ENCODE assay signal across 1 cellular context in genomic region chr3:65593780-65594752, GRCh38.
TF ChIP-seq lines count a peak whose summit lies in the region.

No MANE protein-coding gene starts in this region.

TF ChIP-seq in WTC11, 78 proteins besides CTCF, POLR2A, EP300 and RAD21 (continued from another document):
- TF ChIP-seq SMAD4 (CRISPR knock-in tag; IDR thresholded peaks at IDR 0.05), result no peak
- TF ChIP-seq ETV6 (CRISPR knock-in tag; IDR thresholded peaks at IDR 0.05), result no peak
- TF ChIP-seq MLX (CRISPR knock-in tag; IDR thresholded peaks at IDR 0.05), result no peak
- TF ChIP-seq GABPB1 (CRISPR knock-in tag; IDR thresholded peaks at IDR 0.05), result no peak
- TF ChIP-seq PRDM15 (CRISPR knock-in tag; IDR thresholded peaks at IDR 0.05), result no peak
- no peak for TF ChIP-seq FOXP4 (CRISPR knock-in tag; IDR thresholded peaks at IDR 0.05)
- TF ChIP-seq CBFB (CRISPR knock-in tag; IDR thresholded peaks at IDR 0.05; ENCODE audit: low read depth), result no peak
- no peak for TF ChIP-seq NFE2L1 (CRISPR knock-in tag; IDR thresholded peaks at IDR 0.05)
- TF ChIP-seq TP53 (CRISPR knock-in tag; IDR thresholded peaks at IDR 0.05), result no peak
TF ChIP-seq in WTC11: peak in this region for 0.
